Comparison of ENCODE assay signal across 11 cellular contexts in genomic region chr22:50684986-50685385, GRCh38. TPM values are rescaled to one million over a fixed set of nuclear protein-coding genes. Genes with fewer than 3 reads are reported as not detected.
DNase-seq lines count a peak whose midpoint lies in the region; ATAC-seq and TF ChIP-seq lines count a peak whose summit lies in the region.
"Had no signal": no experiment of that assay in that cellular context is flagged by ENCODE, and none has a peak within 500 bp of the region (broad histone marks: within the 10 kb centered on the region; RNA-seq: fewer than 3 reads in every experiment).

No MANE protein-coding gene starts in this region.

- TF ChIP-seq CTCF in right lobe of liver (IDR thresholded peaks at IDR 0.05) (no peak), PC-9 (conservative IDR thresholded peaks at IDR 0.05) (no peak)

- H3K4me1 ChIP-seq in right lobe of liver (no peaks in the 10 kb centered on the region), PC-9 (replicated peaks; ENCODE audit: insufficient read depth) (no peaks in the 10 kb centered on the region)

- intact Hi-C loops in Right ventricle myocardium inferior (cut with DNase I) (no loop called here), Right ventricle myocardium superior (cut with DNase I) (no loop called here), right lobe of liver (cut with DNase I) (no loop called here), PC-9 (cut with micrococcal nuclease; ENCODE audit: unreplicated experiment) (no loop called here)

- CTCF ChIA-PET in PC-9 (lab: Charles Lee) = interaction anchor here (0.9 kb wide), 1 partner anchor 10 kb away, joined by 3 read pairs; no protein-coding TSS in a partner anchor

- H3K4me3 ChIP-seq in right lobe of liver (no peak overlapping the region), PC-9 (no peak overlapping the region)
- H3K4me3 ChIP-seq: skin epidermis had no signal

- TF ChIP-seq POLR2A in right lobe of liver (IDR thresholded peaks at IDR 0.05) = no peak

- no peak overlapping the region for H3K4me2 ChIP-seq in PC-9

- no peak for ATAC-seq in Right ventricle myocardium inferior
- ATAC-seq in Right ventricle myocardium superior (ENCODE audit: poor library complexity) = no peak
- peak; percentile 24 to 62 (median 34) for ATAC-seq in right lobe of liver
- ATAC-seq in HG02884 (IDR thresholded peaks at IDR 0.05; ENCODE audit: unreplicated experiment) = no peak

- H3K9me3 ChIP-seq in right lobe of liver = no peaks in the 10 kb centered on the region
- peaks cover 6% of the 10 kb centered on the region; the same call in 1 of the 2 replicates for H3K9me3 ChIP-seq in PC-9 (ENCODE audit: insufficient read depth, low read depth)

- 58% methylated on average over 5 of the region's 10 CpGs for WGBS in right lobe of liver (ENCODE audit: insufficient coverage, low coverage, low lambda C conversion rate, missing lambda C conversion rate)

- no peaks in the 10 kb centered on the region for H4K20me1 ChIP-seq in PC-9 (ENCODE audit: insufficient read depth)

- no peaks in the 10 kb centered on the region for H3K27me3 ChIP-seq in right lobe of liver
- H3K27me3 ChIP-seq in PC-9 (ENCODE audit: insufficient read depth, low read depth) = no peaks in the 10 kb centered on the region

- H3K79me2 ChIP-seq in PC-9 (ENCODE audit: low read depth) = no peaks in the 10 kb centered on the region

- H3K27ac ChIP-seq in right lobe of liver (no peak overlapping the region), PC-9 (no peak overlapping the region)

- no peaks in the 10 kb centered on the region for H3K9me2 ChIP-seq in PC-9 (ENCODE audit: insufficient read depth)

- H2AFZ ChIP-seq in PC-9 = no peak overlapping the region

- no TSS peak for BruUV-seq in PC-9 (replicated peaks; lab: Mats Ljungman, UMichigan)

- H3F3A ChIP-seq in PC-9 (ENCODE audit: insufficient read depth, low read depth) = peaks cover 8% of the 10 kb centered on the region; the same call in 1 of the 2 replicates

- DNase-seq in Right ventricle myocardium inferior (ENCODE audit: missing footprints) (peak; percentile 57), Right ventricle myocardium superior (no peak), dermis blood vessel endothelial cell (peak; percentile 72), right lobe of liver (no peak), PC-9 (no peak), NCI-H510A treated with DMSO at 0.1 percent for 48 hours (lab: John Stamatoyannopoulos, UW) (no peak), RKO (ENCODE audit: low spot score) (no peak)
- DNase-seq: activated naive CD8-positive, alpha-beta T cell treated with anti-CD3 and anti-CD28 coated beads, Interleukin-2, amount 10 ng/mL, durations not matched to agents 7 days and 5 days; NCI-H1092 treated with DMSO at 0.1 percent for 48 hours had no signal

- no peaks in the 10 kb centered on the region for H3K36me3 ChIP-seq in right lobe of liver
- no peaks in the 10 kb centered on the region for H3K36me3 ChIP-seq in PC-9 (ENCODE audit: low read depth)

- POLR2A ChIA-PET in PC-9 (lab: Charles Lee; ENCODE audit: unreplicated experiment) = no interaction called here

RNA-seq across cellular contexts. Expression of gene SHANK3, which starts 12.4 kb away (rescaled TPM):
- 22.2 TPM for total RNA-seq in Right ventricle myocardium inferior
- 19.3 TPM for total RNA-seq in Right ventricle myocardium superior
- 33.0 and 42.7 TPM in 2 replicates for total RNA-seq in dermis blood vessel endothelial cell
- 10 to 100 TPM in 5 of 6 experiments, 1 to 10 TPM in 1; 9.7 to 16.0 (median 14.8) TPM for total RNA-seq in right lobe of liver
- 5.8 and 7.6 TPM in 2 replicates for total RNA-seq in PC-9 (2021)

RNA-seq across cellular contexts. Expression of gene ACR, which starts 53.0 kb away (rescaled TPM):
- total RNA-seq in Right ventricle myocardium inferior (0.27 TPM), Right ventricle myocardium superior (0.43 TPM), dermis blood vessel endothelial cell (0.34 and 0.79 TPM in 2 replicates), right lobe of liver (under 1 TPM in 5 of 6 experiments, not detected in 1; 0.34 to 0.84 (median 0.55) TPM), PC-9 (2021) (0.28 TPM in 1 of 2 replicates, not detected in the other)
- total RNA-seq: activated naive CD8-positive, alpha-beta T cell treated with anti-CD3 and anti-CD28 coated beads, Interleukin-2, amount 10 ng/mL, durations not matched to agents 7 days and 5 days had no signal

RNA-seq across cellular contexts. Expression of gene ARSA, which starts 57.0 kb away (rescaled TPM):
- total RNA-seq in Right ventricle myocardium inferior = 21.3 TPM
- 19.1 TPM for total RNA-seq in Right ventricle myocardium superior
- total RNA-seq in dermis blood vessel endothelial cell = 24.0 and 30.6 TPM in 2 replicates
- total RNA-seq in right lobe of liver = 10 to 100 TPM; 20.8 to 47.3 (median 38.6) TPM
- 16.6 and 23.7 TPM in 2 replicates for total RNA-seq in PC-9 (2021)

Comparison
In these comparisons a context has a peak if more than half of its experiments do, and no peak if none do; other contexts are left out.
1. DNase-seq: peak in Right ventricle myocardium inferior (single experiment) and dermis blood vessel endothelial cell (single experiment); none in Right ventricle myocardium superior (single experiment), right lobe of liver (0 of 3), PC-9 (0 of 2), NCI-H510A treated with DMSO at 0.1 percent for 48 hours (single experiment) and RKO (single experiment).
2. ATAC-seq: peak in right lobe of liver (4 of 4); none in Right ventricle myocardium inferior (single experiment), Right ventricle myocardium superior (single experiment) and HG02884 (single experiment).